33 cellular contexts compared by ENCODE assay signal in genomic region chr14:30252800-30253425, GRCh38.
DNase-seq lines count a peak whose midpoint lies in the region; ATAC-seq, FAIRE-seq and TF ChIP-seq lines count a peak whose summit lies in the region.
"Had no signal": no experiment of that assay in that cellular context is flagged by ENCODE, and none has a peak within 500 bp of the region (broad histone marks: within the 10 kb centered on the region; RNA-seq: fewer than 3 reads in every experiment).

No MANE protein-coding gene starts in this region.

- H3K27me3 Mint-ChIP-seq in MCF 10A (ENCODE audit: insufficient read depth, unreplicated experiment): no peaks in the 10 kb centered on the region
- H3K27me3 Mint-ChIP-seq: activated CD4-positive, alpha-beta memory T cell treated with anti-CD3 and anti-CD28 coated beads, Interleukin-2, amount 10 ng/mL, durations not matched to agents 7 days and 5 days; activated naive CD8-positive, alpha-beta T cell; B cell had no signal

- TF ChIP-seq CTCF in MCF 10A (IDR thresholded peaks at IDR 0.05; ENCODE audit: unreplicated experiment): no peak
- TF ChIP-seq CTCF in breast epithelium (IDR thresholded peaks at IDR 0.05): no peak
- TF ChIP-seq CTCF in bronchial epithelial cell (IDR thresholded peaks at IDR 0.05; ENCODE audit: insufficient read depth, low read length, severe bottlenecking): no peak

- peaks cover 25% of the 10 kb centered on the region for H3K4me1 Mint-ChIP-seq in MCF 10A (ENCODE audit: insufficient read depth, unreplicated experiment)
- H3K4me1 Mint-ChIP-seq: activated CD4-positive, alpha-beta memory T cell treated with anti-CD3 and anti-CD28 coated beads, Interleukin-2, amount 10 ng/mL, durations not matched to agents 7 days and 5 days; B cell; CD8-positive, alpha-beta memory T cell had no signal

- no peak overlapping the region for H3K4me3 ChIP-seq in breast epithelium
- no peak overlapping the region for H3K4me3 ChIP-seq in bronchial epithelial cell (ENCODE audit: low read depth, low read length)
- H3K4me3 ChIP-seq: esophagus muscularis mucosa, lung, psoas muscle, skin epidermis had no signal

- POLR2A ChIA-PET in MCF 10A (lab: Yijun Ruan, JAX): interaction anchor here (0.7 to 1.5 kb wide), 6 partner anchors 8 to 261 kb away, joined by 3 to 16 read pairs (median 4); no protein-coding TSS in a partner anchor

- H3K27ac Mint-ChIP-seq in MCF 10A (ENCODE audit: low read depth, unreplicated experiment): peak overlapping the region; percentile 84
- H3K27ac Mint-ChIP-seq: activated CD4-positive, alpha-beta memory T cell treated with anti-CD3 and anti-CD28 coated beads, Interleukin-2, amount 10 ng/mL, durations not matched to agents 7 days and 5 days; activated naive CD8-positive, alpha-beta T cell; activated T-helper 2 cell treated with anti-CD3 and anti-CD28 coated beads, Interferon-gamma antibody, Interleukin-2, Interleukin-4, amounts not matched to agents 10 μg/mL and 5 μg/mL and 100 μg/mL, durations not matched to agents 14 hours and 24 hours and 36 hours; B cell; CD8-positive, alpha-beta memory T cell had no signal

- no peak for ATAC-seq in HG03045 (IDR thresholded peaks at IDR 0.05; ENCODE audit: unreplicated experiment)
- ATAC-seq: activated CD4-positive, CD25-positive, alpha-beta regulatory T cell treated with anti-CD3 and anti-CD28 coated beads, Interleukin-2, amount 50 U/mL, for 24 hours; Panc1; psoas muscle had no signal

- DNase-seq in MCF 10A (ENCODE audit: unreplicated experiment) (peak; percentile 21), breast epithelium (ENCODE audit: low spot score in 2 of 2) (no peak), bronchial epithelial cell (ENCODE audit: low read depth) (peak; percentile 83), iris pigment epithelial cell (ENCODE audit: low read depth) (peak; percentile 43), OCI-M2 (lab: John Stamatoyannopoulos, UW; ENCODE audit: unreplicated experiment) (no peak), NCI-H2029 (lab: John Stamatoyannopoulos, UW) (no peak), superior temporal gyrus (ENCODE audit: extremely low spot score) (no peak)
- DNase-seq: activated CD4-positive, alpha-beta memory T cell treated with anti-CD3 and anti-CD28 coated beads, Interleukin-2, amount 10 ng/mL, durations not matched to agents 7 days and 5 days; brain microvascular endothelial cell; CD8-positive, alpha-beta memory T cell; DMS79 treated with DMSO at 0.1 percent for 48 hours; effector CD8-positive, alpha-beta T cell; glutamatergic neuron; H7; kidney glomerular epithelial cell; NCI-H2081 treated with DMSO at 0.1 percent for 48 hours; NK-92 treated with Interleukin-12 subunit alpha and Interleukin-12 subunit beta, amount 100 ng/mL, for 24 hours; psoas muscle; SIG-M5; stimulated activated CD4-positive, alpha-beta T cell treated with anti-CD3 and anti-CD28 coated beads, Interleukin-1b, Interleukin-23, amount 100 ng/mL, for 48 hours; substantia nigra had no signal

- intact Hi-C loops in MCF 10A (cut with micrococcal nuclease) (no loop called here), breast epithelium (cut with DNase I; ENCODE audit: low total_unique reads) (no loop called here)

- BruUV-seq in MCF 10A (replicated peaks; lab: Mats Ljungman, UMichigan): no TSS peak

- no peaks in the 10 kb centered on the region for H3K27me3 ChIP-seq in breast epithelium
- no peaks in the 10 kb centered on the region for H3K27me3 ChIP-seq in bronchial epithelial cell (ENCODE audit: control insufficient read depth, insufficient read depth, low read length)
- H3K27me3 ChIP-seq: brain microvascular endothelial cell, esophagus muscularis mucosa had no signal

- H3K4me1 ChIP-seq in breast epithelium: no peaks in the 10 kb centered on the region
- H3K4me1 ChIP-seq: psoas muscle had no signal

- H3K27ac ChIP-seq in breast epithelium: no peak overlapping the region
- H3K27ac ChIP-seq: brain microvascular endothelial cell, psoas muscle, skin epidermis had no signal

- H3K9me3 Mint-ChIP-seq in MCF 10A (ENCODE audit: unreplicated experiment): peaks cover 19% of the 10 kb centered on the region
- H3K9me3 Mint-ChIP-seq: activated CD4-positive, alpha-beta memory T cell treated with anti-CD3 and anti-CD28 coated beads, Interleukin-2, amount 10 ng/mL, durations not matched to agents 7 days and 5 days had no signal

- no peaks in the 10 kb centered on the region for H3K36me3 Mint-ChIP-seq in MCF 10A (ENCODE audit: insufficient read depth, unreplicated experiment)
- H3K36me3 Mint-ChIP-seq: activated naive CD8-positive, alpha-beta T cell; CD8-positive, alpha-beta memory T cell had no signal

- CTCF ChIA-PET in MCF 10A (lab: Yijun Ruan, JAX): interaction anchor here (0.8 to 2.8 kb wide), 5 partner anchors 12 to 38 kb away, joined by 3 to 18 read pairs (median 4); no protein-coding TSS in a partner anchor

- TF ChIP-seq POLR2A in breast epithelium (IDR thresholded peaks at IDR 0.05): no peak

- FAIRE-seq in bronchial epithelial cell (lab: Jason Lieb, UNC): no peak
- FAIRE-seq: A204.1, colon, GM12892 had no signal

- H3K4me3 Mint-ChIP-seq in MCF 10A (ENCODE audit: unreplicated experiment): no peak overlapping the region
- H3K4me3 Mint-ChIP-seq: activated CD4-positive, alpha-beta memory T cell treated with anti-CD3 and anti-CD28 coated beads, Interleukin-2, amount 10 ng/mL, durations not matched to agents 7 days and 5 days; activated naive CD8-positive, alpha-beta T cell; B cell; CD8-positive, alpha-beta memory T cell had no signal

- H3K36me3 ChIP-seq in breast epithelium: no peaks in the 10 kb centered on the region
- H3K36me3 ChIP-seq in bronchial epithelial cell (ENCODE audit: control insufficient read depth, insufficient read depth, low read length): no peaks in the 10 kb centered on the region
- H3K36me3 ChIP-seq: brain microvascular endothelial cell, esophagus muscularis mucosa had no signal

- H3K9me3 ChIP-seq in breast epithelium: no peaks in the 10 kb centered on the region
- H3K9me3 ChIP-seq: esophagus muscularis mucosa, psoas muscle had no signal

Comparison
In these comparisons a context has a peak if more than half of its experiments do, and no peak if none do; other contexts are left out.
1. DNase-seq: peak in MCF 10A (single experiment), bronchial epithelial cell (single experiment) and iris pigment epithelial cell (single experiment); none in breast epithelium (0 of 2), OCI-M2 (single experiment), NCI-H2029 (single experiment) and superior temporal gyrus (single experiment).